Comparison of ENCODE assay signal across 18 cellular contexts in genomic region chr12:80846930-80847329, GRCh38.
A peak's percentile ranks its signal among the peaks of the same experiment; 100 is the strongest.
DNase-seq lines count a peak whose midpoint lies in the region; ATAC-seq and TF ChIP-seq lines count a peak whose summit lies in the region.
"Had no signal": no experiment of that assay in that cellular context is flagged by ENCODE, and none has a peak within 500 bp of the region (broad histone marks: within the 10 kb centered on the region; RNA-seq: fewer than 3 reads in every experiment).

No MANE protein-coding gene starts in this region.

- H3K4me1 ChIP-seq in H9 (ENCODE audit: insufficient read depth, low read length) (peaks cover 8% of the 10 kb centered on the region; the same call in 1 of the 2 replicates), iPS-20b (ENCODE audit: insufficient read depth, low read length) (peaks cover 30% of the 10 kb centered on the region; the same call in 1 of the 2 replicates), esophagus muscularis mucosa (no peaks in the 10 kb centered on the region), adrenal gland (replicated peaks in 1 of 2) (no peaks in the 10 kb centered on the region)
- H3K4me1 ChIP-seq: right lobe of liver had no signal

- POLR2A ChIA-PET in T-cell (lab: Charles Lee) = no interaction called here

- DNase-seq in H9 = no peak
- DNase-seq in NCI-H187 (lab: John Stamatoyannopoulos, UW) = peak; percentile 27 to 50
- DNase-seq in NCI-H748 (lab: John Stamatoyannopoulos, UW; ENCODE audit: unreplicated experiment) = peak; percentile 93
- no peak for DNase-seq in coronary artery (ENCODE audit: low spot score)
- no peak for DNase-seq in esophagus muscularis mucosa (ENCODE audit: extremely low spot score)
- DNase-seq in T-cell = no peak
- no peak for DNase-seq in adrenal gland
- DNase-seq: activated CD4-positive, alpha-beta T cell treated with anti-CD3 and anti-CD28 coated beads for 48 hours; activated CD8-positive, alpha-beta memory T cell treated with anti-CD3 and anti-CD28 coated beads, Interleukin-2, amount 10 ng/mL, durations not matched to agents 7 days and 5 days; effector memory CD4-positive, alpha-beta T cell; KG1; NCI-H446 treated with DMSO at 0.1 percent for 48 hours; right lobe of liver; stimulated activated CD4-positive, alpha-beta T cell treated with anti-CD3 and anti-CD28 coated beads, Interleukin-15, amount 100 ng/mL, for 24 hours had no signal

- H3K27ac ChIP-seq in H9 (ENCODE audit: insufficient read length, low read depth, low read length) (no peak overlapping the region), iPS-20b (ENCODE audit: low read length) (no peak overlapping the region), coronary artery (no peak overlapping the region), esophagus muscularis mucosa (replicated peaks in 1 of 4) (no peak overlapping the region), adrenal gland (no peak overlapping the region)
- H3K27ac ChIP-seq: right lobe of liver had no signal

- CTCF ChIA-PET in T-cell (lab: Charles Lee) = no interaction called here

- no peak overlapping the region for H2BK15ac ChIP-seq in H9 (ENCODE audit: low read depth, low read length)

- H3T11ph ChIP-seq in H9 (ENCODE audit: low read length) = no peak overlapping the region

- peak overlapping the region; percentile 6 to 49; a peak in 2 of 5 replicates for H3K4me3 Mint-ChIP-seq in H9
- H3K4me3 Mint-ChIP-seq in T-cell = no peak overlapping the region
- H3K4me3 Mint-ChIP-seq: activated CD8-positive, alpha-beta memory T cell treated with anti-CD3 and anti-CD28 coated beads, Interleukin-2, amount 10 ng/mL, durations not matched to agents 7 days and 5 days; activated naive CD8-positive, alpha-beta T cell; mesothelial cell of epicardium; natural killer cell treated with Interleukin-12 subunit alpha and Interleukin-12 subunit beta and Interleukin-15 and Interleukin-18, amount 100 ng/mL, for 72 hours had no signal

- no peaks in the 10 kb centered on the region for H3K23me2 ChIP-seq in H9 (ENCODE audit: insufficient read length, low read depth, low read length, poor library complexity, severe bottlenecking)

- no peak overlapping the region for H3K14ac ChIP-seq in H9 (ENCODE audit: insufficient read depth, low read length)

- H3K4me3 ChIP-seq in iPS-20b (ENCODE audit: low read length) = peak overlapping the region; percentile 43; the same call in 1 of the 2 replicates
- no peak overlapping the region for H3K4me3 ChIP-seq in coronary artery
- H3K4me3 ChIP-seq in esophagus muscularis mucosa = no peak overlapping the region
- no peak overlapping the region for H3K4me3 ChIP-seq in adrenal gland
- H3K4me3 ChIP-seq: right lobe of liver had no signal

- no peak overlapping the region for H3K56ac ChIP-seq in H9 (ENCODE audit: insufficient read length, low read depth, low read length)

- H2BK12ac ChIP-seq in H9 (ENCODE audit: insufficient read length, low read depth, low read length) = no peak overlapping the region

- no peaks in the 10 kb centered on the region for H4K20me1 ChIP-seq in H9 (ENCODE audit: control insufficient read depth, insufficient read depth, insufficient read length)

- peaks cover 0 to 6% (median 6%) of the 10 kb centered on the region in 3 experiments; a peak in 4 of 7 replicates for H3K36me3 Mint-ChIP-seq in H9 (ENCODE audit: insufficient read depth in 1 of 3, low read depth in 3 of 3)
- no peaks in the 10 kb centered on the region for H3K36me3 Mint-ChIP-seq in T-cell
- H3K36me3 Mint-ChIP-seq: activated CD8-positive, alpha-beta memory T cell treated with anti-CD3 and anti-CD28 coated beads, Interleukin-2, amount 10 ng/mL, durations not matched to agents 7 days and 5 days; activated naive CD8-positive, alpha-beta T cell; mesothelial cell of epicardium; natural killer cell treated with Interleukin-12 subunit alpha and Interleukin-12 subunit beta and Interleukin-15 and Interleukin-18, amount 100 ng/mL, for 72 hours had no signal

- TF ChIP-seq POLR2A in esophagus muscularis mucosa (IDR thresholded peaks at IDR 0.05; ENCODE audit: low read depth) = no peak
- TF ChIP-seq POLR2A in adrenal gland (IDR thresholded peaks at IDR 0.05) = no peak

- H3K36me3 ChIP-seq in iPS-20b (ENCODE audit: insufficient read depth, low read depth, low read length) (no peaks in the 10 kb centered on the region), esophagus muscularis mucosa (no peaks in the 10 kb centered on the region), adrenal gland (replicated peaks in 1 of 2) (no peaks in the 10 kb centered on the region)

- H3K9ac ChIP-seq in H9 (ENCODE audit: extremely low read depth, insufficient read length, low read length) = no peak overlapping the region
- H3K9ac ChIP-seq in iPS-20b (ENCODE audit: low read depth, low read length) = no peak overlapping the region

- no peaks in the 10 kb centered on the region for H3K9me3 Mint-ChIP-seq in H9
- H3K9me3 Mint-ChIP-seq in T-cell = peaks cover 0 to 8% (median 4%) of the 10 kb centered on the region in 3 donors
- H3K9me3 Mint-ChIP-seq: mesothelial cell of epicardium had no signal

- no peak overlapping the region for H4K5ac ChIP-seq in H9 (ENCODE audit: insufficient read length, low read depth, low read length)

- H3K27me3 Mint-ChIP-seq in H9 (ENCODE audit: low read depth) (no peaks in the 10 kb centered on the region), T-cell (no peaks in the 10 kb centered on the region)
- H3K27me3 Mint-ChIP-seq: activated CD8-positive, alpha-beta memory T cell treated with anti-CD3 and anti-CD28 coated beads, Interleukin-2, amount 10 ng/mL, durations not matched to agents 7 days and 5 days; activated naive CD8-positive, alpha-beta T cell; natural killer cell treated with Interleukin-12 subunit alpha and Interleukin-12 subunit beta and Interleukin-15 and Interleukin-18, amount 100 ng/mL, for 72 hours had no signal

- H3K79me2 ChIP-seq in H9 (ENCODE audit: insufficient read depth, low read length) = no peaks in the 10 kb centered on the region

- H3K23ac ChIP-seq in H9 (ENCODE audit: insufficient read length, low read depth, low read length) = no peak overlapping the region

- ATAC-seq in T-cell (replicated peaks in 1 of 4) = no peak
- ATAC-seq: activated CD8-positive, alpha-beta memory T cell treated with anti-CD3 and anti-CD28 coated beads, Interleukin-2, amount 10 ng/mL, durations not matched to agents 7 days and 5 days; natural killer cell treated with Interleukin-12 subunit alpha and Interleukin-12 subunit beta and Interleukin-15 and Interleukin-18, amount 100 ng/mL, for 72 hours; right lobe of liver had no signal

- H2BK20ac ChIP-seq in H9 (ENCODE audit: low read depth, low read length, poor library complexity, severe bottlenecking) = no peak overlapping the region

- H3K4me2 ChIP-seq in H9 (ENCODE audit: insufficient read depth, insufficient read length, low read length) = peak overlapping the region; percentile 31

- H3K79me1 ChIP-seq in H9 (ENCODE audit: insufficient read depth, low read depth, low read length, poor library complexity, severe bottlenecking) = no peaks in the 10 kb centered on the region

- H4K8ac ChIP-seq in H9 (replicated peaks; ENCODE audit: insufficient read length, low read depth, low read length) = no peak overlapping the region

- no peak overlapping the region for H2BK5ac ChIP-seq in H9 (ENCODE audit: insufficient read length, low read length)

- H3K27ac Mint-ChIP-seq in H9 (peak overlapping the region; percentile 55 to 95 (median 88); a peak in 6 of 7 replicates), T-cell (no peak overlapping the region)
- H3K27ac Mint-ChIP-seq: activated CD8-positive, alpha-beta memory T cell treated with anti-CD3 and anti-CD28 coated beads, Interleukin-2, amount 10 ng/mL, durations not matched to agents 7 days and 5 days; activated naive CD8-positive, alpha-beta T cell; mesothelial cell of epicardium; natural killer cell treated with Interleukin-12 subunit alpha and Interleukin-12 subunit beta and Interleukin-15 and Interleukin-18, amount 100 ng/mL, for 72 hours had no signal

- H3K4me1 Mint-ChIP-seq in H9 (peaks cover 41 to 42% of the 10 kb centered on the region in 2 experiments), T-cell (no peaks in the 10 kb centered on the region)
- H3K4me1 Mint-ChIP-seq: activated CD8-positive, alpha-beta memory T cell treated with anti-CD3 and anti-CD28 coated beads, Interleukin-2, amount 10 ng/mL, durations not matched to agents 7 days and 5 days had no signal

- no peak overlapping the region for H3K18ac ChIP-seq in H9 (ENCODE audit: insufficient read length, low read depth, low read length)

- no peaks in the 10 kb centered on the region for H3K9me3 ChIP-seq in H9 (ENCODE audit: control insufficient read depth, low read depth, low read length)
- H3K9me3 ChIP-seq in iPS-20b (ENCODE audit: insufficient read depth, low read depth, low read length) = no peaks in the 10 kb centered on the region
- H3K9me3 ChIP-seq in esophagus muscularis mucosa = no peaks in the 10 kb centered on the region
- H3K9me3 ChIP-seq in adrenal gland (replicated peaks in 1 of 3) = no peaks in the 10 kb centered on the region
- H3K9me3 ChIP-seq: right lobe of liver had no signal

- no CpG with 5 or more reads among the region's 2 CpGs for WGBS in H9 (ENCODE audit: extremely low coverage, insufficient read length, low lambda C conversion rate)
- 73% methylated on average over 2 of the region's 2 CpGs for WGBS in esophagus muscularis mucosa
- 53 to 69% (median 56%) methylated on average over 2 of the region's 2 CpGs for WGBS in adrenal gland, 4 donors

- H2BK120ac ChIP-seq in H9 (ENCODE audit: low read depth, low read length, poor library complexity, severe bottlenecking) = no peak overlapping the region

- intact Hi-C loops in esophagus muscularis mucosa (cut with DNase I) (loop anchor here (10.0 kb wide), 1 partner anchor 108 kb away; no protein-coding TSS in a partner anchor), adrenal gland (cut with DNase I) (no loop called here)

- no peak overlapping the region for H2AFZ ChIP-seq in H9 (ENCODE audit: low read length)

- no peak overlapping the region for H4K91ac ChIP-seq in H9 (ENCODE audit: insufficient read length, low read depth, low read length)

- H2AK5ac ChIP-seq in H9 (ENCODE audit: insufficient read length, low read length) = no peak overlapping the region

- H3K27me3 ChIP-seq in H9 (ENCODE audit: insufficient read depth, low read length) (no peaks in the 10 kb centered on the region), iPS-20b (ENCODE audit: insufficient read depth, low read length) (no peaks in the 10 kb centered on the region), esophagus muscularis mucosa (no peaks in the 10 kb centered on the region), adrenal gland (no peaks in the 10 kb centered on the region)
- H3K27me3 ChIP-seq: right lobe of liver had no signal

- no peak overlapping the region for H3K4ac ChIP-seq in H9 (ENCODE audit: low read depth, low read length)

- TF ChIP-seq CTCF in H9 (conservative IDR thresholded peaks at IDR 0.05) (no peak), coronary artery (IDR thresholded peaks at IDR 0.05) (no peak), esophagus muscularis mucosa (IDR thresholded peaks at IDR 0.05) (no peak), adrenal gland (IDR thresholded peaks at IDR 0.05) (no peak)

- no peak for TF ChIP-seq EP300 in esophagus muscularis mucosa (IDR thresholded peaks at IDR 0.05)

Comparison
In these comparisons a context has a peak if more than half of its experiments do, and no peak if none do; other contexts are left out.
1. DNase-seq: peak in NCI-H187 (2 of 2) and NCI-H748 (single experiment); none in H9 (single experiment), coronary artery (single experiment), esophagus muscularis mucosa (single experiment), T-cell (0 of 34) and adrenal gland (0 of 7).
2. H3K27ac Mint-ChIP-seq: peak in H9 (3 of 3); none in T-cell (0 of 2).
3. H3K4me3 Mint-ChIP-seq: peak in H9 (2 of 2); none in T-cell (0 of 3).